In the genomic region with DNA sequence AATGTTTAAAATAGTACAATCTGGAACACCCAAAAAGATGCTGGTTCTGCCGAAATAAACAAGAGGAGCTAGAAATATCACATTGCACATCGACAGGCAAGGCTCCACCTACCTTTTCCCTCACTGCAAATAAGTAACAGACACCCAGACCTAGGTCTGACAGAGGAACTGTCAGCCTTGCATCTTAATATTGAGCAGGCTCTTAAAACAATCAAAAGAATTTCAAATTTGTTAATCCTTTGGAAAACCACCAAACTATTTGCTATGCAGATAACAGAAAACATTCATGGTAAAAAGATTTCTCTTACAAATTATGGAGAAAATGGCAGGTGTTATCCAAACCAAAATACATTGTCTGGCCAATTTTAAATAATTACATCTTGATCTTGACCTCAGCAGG, we compare ENCODE assay signal across 20 cellular contexts.
"Had no signal": no experiment of that assay in that cellular context is flagged by ENCODE, and none has a peak within 500 bp of the region (broad histone marks: within the 10 kb centered on the region; RNA-seq: fewer than 3 reads in every experiment).

No MANE protein-coding gene starts in this region.

- H3K9me3 Mint-ChIP-seq: activated naive CD4-positive, alpha-beta T cell treated with anti-CD3 and anti-CD28 coated beads, Interleukin-2, amount 10 ng/mL, durations not matched to agents 7 days and 5 days; activated T-helper 1 cell treated with anti-CD3 and anti-CD28 coated beads, Interleukin-12 subunit alpha, Interleukin-12 subunit beta, Interleukin-2, Interleukin-4 antibody, amounts not matched to agents 30 ng/mL and 10 ng/mL and 1 ng/mL, durations not matched to agents 14 hours and 24 hours and 36 hours; T-cell had no signal

- ATAC-seq: activated CD8-positive, alpha-beta T cell treated with anti-CD3 and anti-CD28 coated beads, Interleukin-2, amount 10 ng/mL, durations not matched to agents 7 days and 5 days; body of pancreas; left ventricle myocardium superior; pancreas; T-cell had no signal

- H3K9me3 ChIP-seq: body of pancreas, pancreas, thyroid gland had no signal

- H3K27ac ChIP-seq: body of pancreas, coronary artery, pancreas, thyroid gland, VCaP had no signal

- H3K27ac Mint-ChIP-seq: activated CD8-positive, alpha-beta T cell treated with anti-CD3 and anti-CD28 coated beads, Interleukin-2, amount 10 ng/mL, durations not matched to agents 7 days and 5 days; activated naive CD4-positive, alpha-beta T cell treated with anti-CD3 and anti-CD28 coated beads, Interleukin-2, amount 10 ng/mL, durations not matched to agents 7 days and 5 days; activated T-helper 1 cell treated with anti-CD3 and anti-CD28 coated beads, Interleukin-12 subunit alpha, Interleukin-12 subunit beta, Interleukin-2, Interleukin-4 antibody, amounts not matched to agents 30 ng/mL and 10 ng/mL and 1 ng/mL, durations not matched to agents 14 hours and 24 hours and 36 hours; T-cell had no signal

- H3K36me3 Mint-ChIP-seq: activated naive CD4-positive, alpha-beta T cell treated with anti-CD3 and anti-CD28 coated beads, Interleukin-2, amount 10 ng/mL, durations not matched to agents 7 days and 5 days had no signal

- H3K4me1 Mint-ChIP-seq: T-cell had no signal

- H3K36me3 ChIP-seq: pancreas, thyroid gland had no signal

- H3K4me3 Mint-ChIP-seq: activated CD8-positive, alpha-beta T cell treated with anti-CD3 and anti-CD28 coated beads, Interleukin-2, amount 10 ng/mL, durations not matched to agents 7 days and 5 days; activated naive CD4-positive, alpha-beta T cell treated with anti-CD3 and anti-CD28 coated beads, Interleukin-2, amount 10 ng/mL, durations not matched to agents 7 days and 5 days; activated T-helper 1 cell treated with anti-CD3 and anti-CD28 coated beads, Interleukin-12 subunit alpha, Interleukin-12 subunit beta, Interleukin-2, Interleukin-4 antibody, amounts not matched to agents 30 ng/mL and 10 ng/mL and 1 ng/mL, durations not matched to agents 14 hours and 24 hours and 36 hours; T-cell had no signal

- DNase-seq: activated CD4-positive, alpha-beta T cell treated with anti-CD3 and anti-CD28 coated beads for 4 hours; activated CD8-positive, alpha-beta memory T cell treated with anti-CD3 and anti-CD28 coated beads, Interleukin-2, amount 50 U/mL, for 48 hours; activated CD8-positive, alpha-beta T cell treated with anti-CD3 and anti-CD28 coated beads, Interleukin-2, amount 10 ng/mL, durations not matched to agents 7 days and 5 days; activated naive CD4-positive, alpha-beta T cell treated with anti-CD3 and anti-CD28 coated beads, Interleukin-2, amount 10 ng/mL, durations not matched to agents 7 days and 5 days; amniotic stem cell; body of pancreas; central memory CD4-positive, alpha-beta T cell; effector CD8-positive, alpha-beta T cell; kidney; left ventricle myocardium superior; mesenchymal stem cell; pancreas; retina; small intestine; T-cell; T1000; thyroid gland had no signal

- H3K27me3 ChIP-seq: body of pancreas, pancreas, thyroid gland had no signal

- H3K27me3 Mint-ChIP-seq: activated naive CD4-positive, alpha-beta T cell treated with anti-CD3 and anti-CD28 coated beads, Interleukin-2, amount 10 ng/mL, durations not matched to agents 7 days and 5 days had no signal

- H3K4me1 ChIP-seq: body of pancreas, pancreas had no signal

- H3K4me3 ChIP-seq: body of pancreas, coronary artery, pancreas, thyroid gland had no signal
